Comparison of ENCODE assay signal across 8 cellular contexts in the genomic region with DNA sequence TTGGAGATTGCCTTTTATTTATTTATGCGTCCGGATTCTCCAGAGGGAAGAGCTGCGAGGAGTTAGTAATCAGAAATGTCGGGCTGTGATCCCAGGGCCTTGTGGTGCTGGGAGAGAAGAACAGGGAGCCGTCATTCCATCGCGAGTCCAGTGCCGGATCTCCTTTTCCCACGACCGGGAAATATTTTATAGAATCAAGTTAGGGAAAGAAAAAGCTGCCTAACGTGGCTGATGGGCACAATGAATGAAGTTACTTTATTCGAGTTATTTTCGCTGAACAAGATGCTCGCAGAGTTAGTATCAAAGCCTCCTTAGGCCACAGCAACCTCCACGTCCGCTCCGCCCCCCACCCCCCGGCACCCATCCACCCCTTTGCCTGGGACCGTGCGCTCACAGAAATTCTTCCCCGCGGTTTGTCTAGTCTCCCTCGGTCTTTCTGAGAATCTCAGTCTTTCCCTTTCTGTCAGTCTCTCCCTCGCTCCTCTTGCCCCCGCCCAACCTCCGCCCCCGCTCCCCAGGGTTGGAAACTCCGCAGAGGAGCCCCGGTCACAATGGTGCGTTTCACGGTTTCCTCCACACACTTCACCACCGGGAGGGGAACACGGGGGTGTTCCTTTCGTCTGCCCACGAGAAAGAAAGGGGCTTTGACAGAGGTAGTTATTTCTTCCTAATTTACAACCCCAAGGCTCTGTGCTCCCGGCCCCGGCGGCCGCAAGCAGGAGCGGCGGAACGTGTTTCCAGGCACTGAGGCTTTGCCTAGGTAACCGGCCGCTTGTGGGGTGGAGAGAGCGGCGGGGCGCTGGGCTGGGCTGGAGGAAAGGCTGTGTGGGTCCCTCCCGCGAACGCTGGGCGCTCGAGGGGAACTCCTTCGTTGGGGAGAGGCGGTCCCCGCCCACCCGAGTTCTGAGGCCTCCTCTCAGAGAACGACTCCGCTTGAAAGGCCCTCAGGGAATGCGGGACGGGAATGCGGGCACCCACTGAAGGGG.
DNase-seq lines count a peak whose midpoint lies in the region; ATAC-seq lines count a peak whose summit lies in the region.

No MANE protein-coding gene starts in this region.

- H3K27ac ChIP-seq in skin epidermis, result peak overlapping the region in 7 of 21 experiments; percentile 37 to 99 (median 89)

- H3K4me3 ChIP-seq in iPS-18c (ENCODE audit: insufficient read depth, low read depth, low read length) (peak overlapping the region; percentile 73), skin epidermis (peak overlapping the region; percentile 74 to 89 (median 86))

- no peaks in the 10 kb centered on the region for H3K9me3 ChIP-seq in iPS-18c (ENCODE audit: control insufficient read depth, insufficient read depth, low read length)

- ATAC-seq in GM18861 (IDR thresholded peaks at IDR 0.05; ENCODE audit: unreplicated experiment) (no peak), HG02938 (IDR thresholded peaks at IDR 0.05; ENCODE audit: unreplicated experiment) (no peak)

- peak; percentile 40 to 55 for DNase-seq in NCI-H524 (lab: John Stamatoyannopoulos, UW)
- no peak for DNase-seq in NCI-H524 treated with DMSO at 0.1 percent for 48 hours (lab: John Stamatoyannopoulos, UW)
- peak; percentile 23 to 48 (median 37) for DNase-seq in T-helper 1 cell
- peak; percentile 6 for DNase-seq in amniotic stem cell (lab: John Stamatoyannopoulos, UW)
